In the genomic region with DNA sequence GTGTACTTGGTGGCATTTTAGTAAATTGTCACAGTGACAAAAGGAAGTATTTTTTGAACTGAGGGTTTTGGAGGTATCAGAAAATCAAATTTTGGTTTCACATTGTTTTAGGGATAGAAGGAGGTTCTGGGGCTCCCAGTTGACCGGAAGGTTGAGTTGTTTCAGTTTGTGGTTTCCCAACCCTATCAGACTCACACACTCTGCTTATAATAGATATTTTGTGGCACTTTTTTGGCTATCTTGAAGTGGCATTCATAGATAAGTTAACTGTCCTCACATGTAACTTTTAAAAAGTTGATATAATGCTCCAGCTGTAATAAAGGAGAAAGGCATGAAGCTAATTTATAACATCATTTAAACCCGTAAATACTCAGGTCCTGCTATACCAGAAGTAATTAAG, we compare ENCODE assay signal across 1 cellular context.
TF ChIP-seq lines count a peak whose summit lies in the region.

No MANE protein-coding gene starts in this region.

TF ChIP-seq in K562, 482 proteins besides CTCF, POLR2A, EP300 and RAD21 (continues in another document):
- TF ChIP-seq RUNX1 (IDR thresholded peaks at IDR 0.05; ENCODE audit: low read depth) (peak; percentile 38; the same call in 1 of the 2 replicates), RNF2 (IDR thresholded peaks at IDR 0.05) (peak; percentile 45; the same call in 1 of the 2 replicates), MTA2 (IDR thresholded peaks at IDR 0.05; ENCODE audit: low read depth) (peak; percentile 80), ARID1B (IDR thresholded peaks at IDR 0.05) (peak; percentile 95), NCOR1 (IDR thresholded peaks at IDR 0.05) (peak; percentile 92), GATAD2B (IDR thresholded peaks at IDR 0.05; ENCODE audit: borderline replicate concordance) (peak; percentile 48; the same call in 1 of the 2 replicates), HDAC2 (IDR thresholded peaks at IDR 0.05) (no peak), TAF7 (tag; IDR thresholded peaks at IDR 0.05) (no peak), PHB2 (IDR thresholded peaks at IDR 0.05; ENCODE audit: low read depth) (peak; percentile 69; the same call in 1 of the 2 replicates), LCOR (CRISPR knock-in tag; IDR thresholded peaks at IDR 0.05) (peak; percentile 54; the same call in 1 of the 2 replicates), KLF16 (IDR thresholded peaks at IDR 0.05) (peak; percentile 92), ZNF699 (CRISPR knock-in tag; IDR thresholded peaks at IDR 0.05; ENCODE audit: insufficient replicate concordance) (no peak), BRF1 (IDR thresholded peaks at IDR 0.05; ENCODE audit: borderline replicate concordance, extremely low read depth, insufficient read length) (no peak), NCOA1 (IDR thresholded peaks at IDR 0.05; ENCODE audit: low read depth) (peak; percentile 79), ZNF589 (CRISPR knock-in tag; IDR thresholded peaks at IDR 0.05; ENCODE audit: low read depth) (0 out of 2 replicates have a peak, but pooled peaks have one; percentile 49), KDM1A (IDR thresholded peaks at IDR 0.05) (peak; percentile 80 to 84), SOX6 (IDR thresholded peaks at IDR 0.05) (peak; percentile 90), MIER1 (IDR thresholded peaks at IDR 0.05; ENCODE audit: low read depth) (no peak), PTRF (tag; IDR thresholded peaks at IDR 0.05) (no peak), BRCA1 (IDR thresholded peaks at IDR 0.05) (no peak), BRCA1 (CRISPR knock-in tag; IDR thresholded peaks at IDR 0.05) (no peak), FOXA1 (IDR thresholded peaks at IDR 0.05; ENCODE audit: borderline replicate concordance) (no peak), FOXM1 (IDR thresholded peaks at IDR 0.05; ENCODE audit: low read depth) (peak; percentile 89), FOXM1 (CRISPR knock-in tag; IDR thresholded peaks at IDR 0.05; ENCODE audit: low read depth) (no peak), MEF2A (IDR thresholded peaks at IDR 0.05; ENCODE audit: control insufficient read depth, low read depth, low read length) (peak; percentile 58), ZKSCAN8 (CRISPR knock-in tag; IDR thresholded peaks at IDR 0.05) (0 out of 2 replicates have a peak, but pooled peaks have one; percentile 32), SMARCB1 (IDR thresholded peaks at IDR 0.05; ENCODE audit: insufficient read length, low read depth) (peak; percentile 75), CBFA2T3 (IDR thresholded peaks at IDR 0.05) (peak; percentile 95), CC2D1A (IDR thresholded peaks at IDR 0.05) (peak; percentile 70; the same call in 1 of the 2 replicates), NFATC3 (IDR thresholded peaks at IDR 0.05) (0 out of 2 replicates have a peak, but pooled peaks have one; percentile 22), ZNF134 (CRISPR knock-in tag; conservative IDR thresholded peaks at IDR 0.05) (no peak), PML (IDR thresholded peaks at IDR 0.05; ENCODE audit: low read length) (peak; percentile 94), TSC22D4 (tag; IDR thresholded peaks at IDR 0.05) (no peak), HIVEP1 (CRISPR knock-in tag; IDR thresholded peaks at IDR 0.05) (no peak), NCOA2 (IDR thresholded peaks at IDR 0.05; ENCODE audit: partially characterized antibody in 2 of 2) (peak in 1 of 2 experiments; percentile 47), TBL1XR1 (IDR thresholded peaks at IDR 0.05; ENCODE audit: low read length in 2 of 2) (peak in 1 of 2 experiments; percentile 87; a peak in 2 of 4 replicates), ESRRA (IDR thresholded peaks at IDR 0.05; ENCODE audit: borderline replicate concordance, low read depth) (peak; percentile 81; the same call in 1 of the 2 replicates), SMAD4 (CRISPR knock-in tag; conservative IDR thresholded peaks at IDR 0.05) (0 out of 2 replicates have a peak, but pooled peaks have one; percentile 25), POLR2AphosphoS5 (IDR thresholded peaks at IDR 0.05; ENCODE audit: control insufficient read depth, insufficient read depth, low read depth, low read length) (peak; percentile 63; the same call in 1 of the 2 replicates), CBFA2T2 (conservative IDR thresholded peaks at IDR 0.05) (peak; percentile 88), RCOR1 (IDR thresholded peaks at IDR 0.05; ENCODE audit: borderline replicate concordance in 1 of 2, low read depth in 2 of 2, low read length in 2 of 2) (peak; percentile 36 to 90; a peak in 2 of 4 replicates), POLR2G (IDR thresholded peaks at IDR 0.05; ENCODE audit: low read depth, low read length) (no peak), GATA2 (CRISPR knock-in tag; IDR thresholded peaks at IDR 0.05) (peak; percentile 59; the same call in 1 of the 2 replicates), FOSL1 (tag; conservative IDR thresholded peaks at IDR 0.05) (peak; percentile 58), TCF3 (CRISPR knock-in tag; IDR thresholded peaks at IDR 0.05) (peak; percentile 93), POLR3A (IDR thresholded peaks at IDR 0.05; ENCODE audit: borderline replicate concordance, extremely low read depth, insufficient read depth, insufficient read length) (no peak), JUND (IDR thresholded peaks at IDR 0.05; ENCODE audit: borderline replicate concordance, low read depth, low read length) (0 out of 2 replicates have a peak, but pooled peaks have one; percentile 28), JUND (tag; IDR thresholded peaks at IDR 0.05; ENCODE audit: borderline replicate concordance, low read depth, low read length) (no peak), ZNF766 (CRISPR knock-in tag; conservative IDR thresholded peaks at IDR 0.05) (peak; percentile 77; the same call in 1 of the 2 replicates), MCM2 (IDR thresholded peaks at IDR 0.05; ENCODE audit: low read depth) (no peak), SMARCC2 (IDR thresholded peaks at IDR 0.05; ENCODE audit: low read depth) (peak; percentile 67; the same call in 1 of the 2 replicates), TAL1 (IDR thresholded peaks at IDR 0.05) (peak; percentile 93), SRSF9 (IDR thresholded peaks at IDR 0.05; ENCODE audit: borderline replicate concordance, low read depth, low read length) (no peak), TEAD2 (tag; IDR thresholded peaks at IDR 0.05) (no peak)
- TF ChIP-seq, protein P1, sequence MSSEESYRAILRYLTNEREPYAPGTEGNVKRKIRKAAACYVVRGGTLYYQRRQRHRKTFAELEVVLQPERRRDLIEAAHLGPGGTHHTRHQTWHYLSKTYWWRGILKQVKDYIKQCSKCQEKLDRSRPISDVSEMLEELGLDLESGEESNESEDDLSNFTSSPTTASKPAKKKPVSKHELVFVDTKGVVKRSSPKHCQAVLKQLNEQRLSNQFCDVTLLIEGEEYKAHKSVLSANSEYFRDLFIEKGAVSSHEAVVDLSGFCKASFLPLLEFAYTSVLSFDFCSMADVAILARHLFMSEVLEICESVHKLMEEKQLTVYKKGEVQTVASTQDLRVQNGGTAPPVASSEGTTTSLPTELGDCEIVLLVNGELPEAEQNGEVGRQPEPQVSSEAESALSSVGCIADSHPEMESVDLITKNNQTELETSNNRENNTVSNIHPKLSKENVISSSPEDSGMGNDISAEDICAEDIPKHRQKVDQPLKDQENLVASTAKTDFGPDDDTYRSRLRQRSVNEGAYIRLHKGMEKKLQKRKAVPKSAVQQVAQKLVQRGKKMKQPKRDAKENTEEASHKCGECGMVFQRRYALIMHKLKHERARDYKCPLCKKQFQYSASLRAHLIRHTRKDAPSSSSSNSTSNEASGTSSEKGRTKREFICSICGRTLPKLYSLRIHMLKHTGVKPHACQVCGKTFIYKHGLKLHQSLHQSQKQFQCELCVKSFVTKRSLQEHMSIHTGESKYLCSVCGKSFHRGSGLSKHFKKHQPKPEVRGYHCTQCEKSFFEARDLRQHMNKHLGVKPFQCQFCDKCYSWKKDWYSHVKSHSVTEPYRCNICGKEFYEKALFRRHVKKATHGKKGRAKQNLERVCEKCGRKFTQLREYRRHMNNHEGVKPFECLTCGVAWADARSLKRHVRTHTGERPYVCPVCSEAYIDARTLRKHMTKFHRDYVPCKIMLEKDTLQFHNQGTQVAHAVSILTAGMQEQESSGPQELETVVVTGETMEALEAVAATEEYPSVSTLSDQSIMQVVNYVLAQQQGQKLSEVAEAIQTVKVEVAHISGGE (CRISPR knock-in tag; IDR thresholded peaks at IDR 0.05): peak in 1 of 3 experiments; percentile 50; a peak in 2 of 6 replicates
- TF ChIP-seq, protein P2, sequence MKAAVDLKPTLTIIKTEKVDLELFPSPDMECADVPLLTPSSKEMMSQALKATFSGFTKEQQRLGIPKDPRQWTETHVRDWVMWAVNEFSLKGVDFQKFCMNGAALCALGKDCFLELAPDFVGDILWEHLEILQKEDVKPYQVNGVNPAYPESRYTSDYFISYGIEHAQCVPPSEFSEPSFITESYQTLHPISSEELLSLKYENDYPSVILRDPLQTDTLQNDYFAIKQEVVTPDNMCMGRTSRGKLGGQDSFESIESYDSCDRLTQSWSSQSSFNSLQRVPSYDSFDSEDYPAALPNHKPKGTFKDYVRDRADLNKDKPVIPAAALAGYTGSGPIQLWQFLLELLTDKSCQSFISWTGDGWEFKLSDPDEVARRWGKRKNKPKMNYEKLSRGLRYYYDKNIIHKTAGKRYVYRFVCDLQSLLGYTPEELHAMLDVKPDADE (conservative IDR thresholded peaks at IDR 0.05; ENCODE audit: control insufficient read depth, low read depth, low read length): no peak
- TF ChIP-seq, protein P3, sequence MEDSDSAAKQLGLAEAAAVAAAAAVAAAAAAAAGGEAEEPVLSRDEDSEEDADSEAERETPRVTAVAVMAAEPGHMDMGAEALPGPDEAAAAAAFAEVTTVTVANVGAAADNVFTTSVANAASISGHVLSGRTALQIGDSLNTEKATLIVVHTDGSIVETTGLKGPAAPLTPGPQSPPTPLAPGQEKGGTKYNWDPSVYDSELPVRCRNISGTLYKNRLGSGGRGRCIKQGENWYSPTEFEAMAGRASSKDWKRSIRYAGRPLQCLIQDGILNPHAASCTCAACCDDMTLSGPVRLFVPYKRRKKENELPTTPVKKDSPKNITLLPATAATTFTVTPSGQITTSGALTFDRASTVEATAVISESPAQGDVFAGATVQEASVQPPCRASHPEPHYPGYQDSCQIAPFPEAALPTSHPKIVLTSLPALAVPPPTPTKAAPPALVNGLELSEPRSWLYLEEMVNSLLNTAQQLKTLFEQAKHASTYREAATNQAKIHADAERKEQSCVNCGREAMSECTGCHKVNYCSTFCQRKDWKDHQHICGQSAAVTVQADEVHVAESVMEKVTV (CRISPR knock-in tag; IDR thresholded peaks at IDR 0.05): peak; percentile 21; the same call in 1 of the 2 replicates
- TF ChIP-seq, protein P4, sequence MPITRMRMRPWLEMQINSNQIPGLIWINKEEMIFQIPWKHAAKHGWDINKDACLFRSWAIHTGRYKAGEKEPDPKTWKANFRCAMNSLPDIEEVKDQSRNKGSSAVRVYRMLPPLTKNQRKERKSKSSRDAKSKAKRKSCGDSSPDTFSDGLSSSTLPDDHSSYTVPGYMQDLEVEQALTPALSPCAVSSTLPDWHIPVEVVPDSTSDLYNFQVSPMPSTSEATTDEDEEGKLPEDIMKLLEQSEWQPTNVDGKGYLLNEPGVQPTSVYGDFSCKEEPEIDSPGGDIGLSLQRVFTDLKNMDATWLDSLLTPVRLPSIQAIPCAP (CRISPR knock-in tag; IDR thresholded peaks at IDR 0.05; ENCODE audit: borderline replicate concordance): no peak
- TF ChIP-seq, protein P5, sequence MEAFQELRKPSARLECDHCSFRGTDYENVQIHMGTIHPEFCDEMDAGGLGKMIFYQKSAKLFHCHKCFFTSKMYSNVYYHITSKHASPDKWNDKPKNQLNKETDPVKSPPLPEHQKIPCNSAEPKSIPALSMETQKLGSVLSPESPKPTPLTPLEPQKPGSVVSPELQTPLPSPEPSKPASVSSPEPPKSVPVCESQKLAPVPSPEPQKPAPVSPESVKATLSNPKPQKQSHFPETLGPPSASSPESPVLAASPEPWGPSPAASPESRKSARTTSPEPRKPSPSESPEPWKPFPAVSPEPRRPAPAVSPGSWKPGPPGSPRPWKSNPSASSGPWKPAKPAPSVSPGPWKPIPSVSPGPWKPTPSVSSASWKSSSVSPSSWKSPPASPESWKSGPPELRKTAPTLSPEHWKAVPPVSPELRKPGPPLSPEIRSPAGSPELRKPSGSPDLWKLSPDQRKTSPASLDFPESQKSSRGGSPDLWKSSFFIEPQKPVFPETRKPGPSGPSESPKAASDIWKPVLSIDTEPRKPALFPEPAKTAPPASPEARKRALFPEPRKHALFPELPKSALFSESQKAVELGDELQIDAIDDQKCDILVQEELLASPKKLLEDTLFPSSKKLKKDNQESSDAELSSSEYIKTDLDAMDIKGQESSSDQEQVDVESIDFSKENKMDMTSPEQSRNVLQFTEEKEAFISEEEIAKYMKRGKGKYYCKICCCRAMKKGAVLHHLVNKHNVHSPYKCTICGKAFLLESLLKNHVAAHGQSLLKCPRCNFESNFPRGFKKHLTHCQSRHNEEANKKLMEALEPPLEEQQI (IDR thresholded peaks at IDR 0.05): peak; percentile 47; the same call in 1 of the 2 replicates
- TF ChIP-seq, protein P6, sequence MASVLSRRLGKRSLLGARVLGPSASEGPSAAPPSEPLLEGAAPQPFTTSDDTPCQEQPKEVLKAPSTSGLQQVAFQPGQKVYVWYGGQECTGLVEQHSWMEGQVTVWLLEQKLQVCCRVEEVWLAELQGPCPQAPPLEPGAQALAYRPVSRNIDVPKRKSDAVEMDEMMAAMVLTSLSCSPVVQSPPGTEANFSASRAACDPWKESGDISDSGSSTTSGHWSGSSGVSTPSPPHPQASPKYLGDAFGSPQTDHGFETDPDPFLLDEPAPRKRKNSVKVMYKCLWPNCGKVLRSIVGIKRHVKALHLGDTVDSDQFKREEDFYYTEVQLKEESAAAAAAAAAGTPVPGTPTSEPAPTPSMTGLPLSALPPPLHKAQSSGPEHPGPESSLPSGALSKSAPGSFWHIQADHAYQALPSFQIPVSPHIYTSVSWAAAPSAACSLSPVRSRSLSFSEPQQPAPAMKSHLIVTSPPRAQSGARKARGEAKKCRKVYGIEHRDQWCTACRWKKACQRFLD (CRISPR knock-in tag; IDR thresholded peaks at IDR 0.05): peak; percentile 85
- TF ChIP-seq, protein P7, sequence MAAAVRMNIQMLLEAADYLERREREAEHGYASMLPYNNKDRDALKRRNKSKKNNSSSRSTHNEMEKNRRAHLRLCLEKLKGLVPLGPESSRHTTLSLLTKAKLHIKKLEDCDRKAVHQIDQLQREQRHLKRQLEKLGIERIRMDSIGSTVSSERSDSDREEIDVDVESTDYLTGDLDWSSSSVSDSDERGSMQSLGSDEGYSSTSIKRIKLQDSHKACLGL (CRISPR knock-in tag; IDR thresholded peaks at IDR 0.05; ENCODE audit: borderline replicate concordance, poor library complexity, severe bottlenecking): no peak
- TF ChIP-seq, protein P8, sequence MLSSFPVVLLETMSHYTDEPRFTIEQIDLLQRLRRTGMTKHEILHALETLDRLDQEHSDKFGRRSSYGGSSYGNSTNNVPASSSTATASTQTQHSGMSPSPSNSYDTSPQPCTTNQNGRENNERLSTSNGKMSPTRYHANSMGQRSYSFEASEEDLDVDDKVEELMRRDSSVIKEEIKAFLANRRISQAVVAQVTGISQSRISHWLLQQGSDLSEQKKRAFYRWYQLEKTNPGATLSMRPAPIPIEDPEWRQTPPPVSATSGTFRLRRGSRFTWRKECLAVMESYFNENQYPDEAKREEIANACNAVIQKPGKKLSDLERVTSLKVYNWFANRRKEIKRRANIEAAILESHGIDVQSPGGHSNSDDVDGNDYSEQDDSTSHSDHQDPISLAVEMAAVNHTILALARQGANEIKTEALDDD (IDR thresholded peaks at IDR 0.05): no peak
- TF ChIP-seq, protein P9, sequence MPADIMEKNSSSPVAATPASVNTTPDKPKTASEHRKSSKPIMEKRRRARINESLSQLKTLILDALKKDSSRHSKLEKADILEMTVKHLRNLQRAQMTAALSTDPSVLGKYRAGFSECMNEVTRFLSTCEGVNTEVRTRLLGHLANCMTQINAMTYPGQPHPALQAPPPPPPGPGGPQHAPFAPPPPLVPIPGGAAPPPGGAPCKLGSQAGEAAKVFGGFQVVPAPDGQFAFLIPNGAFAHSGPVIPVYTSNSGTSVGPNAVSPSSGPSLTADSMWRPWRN (IDR thresholded peaks at IDR 0.05; ENCODE audit: low read depth): peak; percentile 66; the same call in 1 of the 2 replicates
